Comparison of ENCODE assay signal across 8 cellular contexts in the genomic region with DNA sequence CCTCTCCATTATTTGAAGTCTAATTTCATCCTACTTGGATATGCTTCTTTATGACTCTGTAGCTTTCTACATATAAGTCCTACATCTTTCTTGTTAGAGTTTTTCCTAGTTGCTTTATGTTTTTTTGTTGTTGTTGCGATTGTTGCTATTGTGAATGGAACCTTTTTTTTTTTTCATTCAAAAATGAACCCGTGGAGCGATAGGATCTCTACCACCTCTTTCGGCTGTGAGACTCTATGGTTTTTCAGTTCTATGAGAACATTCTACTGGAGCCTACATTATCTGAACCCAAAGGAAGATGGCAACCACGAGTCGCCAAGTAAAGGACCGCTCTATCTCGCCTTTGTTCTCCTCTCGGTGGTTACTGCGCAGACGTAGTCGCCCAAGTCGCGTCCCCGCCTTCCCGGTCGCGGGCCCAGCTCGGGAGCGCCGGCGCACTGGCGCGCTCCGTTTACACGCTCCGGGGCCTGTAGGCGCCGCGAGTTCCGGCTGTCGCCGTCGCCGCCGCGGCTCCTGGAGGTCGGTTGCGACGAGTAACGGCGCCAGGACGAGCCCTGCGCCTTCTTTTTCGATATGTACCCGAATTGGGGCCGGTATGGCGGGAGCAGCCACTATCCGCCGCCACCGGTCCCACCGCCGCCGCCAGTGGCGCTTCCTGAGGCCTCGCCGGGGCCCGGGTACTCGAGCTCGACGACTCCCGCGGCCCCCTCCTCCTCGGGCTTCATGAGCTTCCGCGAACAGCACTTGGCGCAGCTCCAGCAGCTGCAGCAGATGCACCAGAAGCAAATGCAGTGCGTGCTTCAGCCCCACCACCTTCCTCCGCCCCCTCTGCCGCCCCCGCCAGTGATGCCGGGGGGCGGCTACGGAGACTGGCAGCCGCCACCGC. TPM values are rescaled to one million over a fixed set of nuclear protein-coding genes. Genes with fewer than 3 reads are reported as not detected.
DNase-seq lines count a peak whose midpoint lies in the region; ATAC-seq and TF ChIP-seq lines count a peak whose summit lies in the region.

TSS of gene YLPM1 (plus strand) at position 400 of the 886 bp plus-strand sequence. CDS start at position 574, 174 bp downstream.

- H3K27me3 ChIP-seq in right atrium auricular region (no peaks in the 10 kb centered on the region), vagina (no peaks in the 10 kb centered on the region)

- peak; percentile 95 for ATAC-seq in HG02885 (IDR thresholded peaks at IDR 0.05; ENCODE audit: poor library complexity, unreplicated experiment)

- H3K9me3 ChIP-seq in right atrium auricular region, result no peaks in the 10 kb centered on the region
- H3K9me3 ChIP-seq in vagina, result no peaks in the 10 kb centered on the region

- peak in 1 of 2 donors; percentile 64 for TF ChIP-seq POLR2A in vagina (IDR thresholded peaks at IDR 0.05)

- intact Hi-C loops in vagina (cut with DNase I), result no loop called here

- peaks cover 0 to 46% of the 10 kb centered on the region in 2 donors for H3K4me1 ChIP-seq in right atrium auricular region
- H3K4me1 ChIP-seq in vagina, result peaks cover 50% of the 10 kb centered on the region

- H3K27ac ChIP-seq in right atrium auricular region (peak within 1 kb of the TSS; percentile 83 to 85), vagina (peak within 1 kb of the TSS; percentile 87)

- in situ Hi-C loops in GM13977 (cut with MboI; ENCODE audit: low pct_unique_long_range_greater_than_20kb, low sequenced_read_pairs, unreplicated experiment), result no loop called here

- H3K4me3 ChIP-seq in right atrium auricular region (peak within 1 kb of the TSS; percentile 73 to 84), vagina (peak within 1 kb of the TSS; percentile 82 to 84)

- TF ChIP-seq CTCF in GM13977 (IDR thresholded peaks at IDR 0.05; ENCODE audit: extremely low read depth, insufficient read depth, missing control alignments), result peak; percentile 46
- TF ChIP-seq CTCF in right atrium auricular region (IDR thresholded peaks at IDR 0.05), result peak in 1 of 2 donors; percentile 78
- TF ChIP-seq CTCF in vagina (IDR thresholded peaks at IDR 0.05), result peak; percentile 41 to 85 (median 73)

- H3K36me3 ChIP-seq in right atrium auricular region (no peaks in the 10 kb centered on the region), vagina (no peaks in the 10 kb centered on the region)

- peak; percentile 95 for DNase-seq in GM13977 (ENCODE audit: low spot score)
- DNase-seq in NCI-H1694 treated with DMSO at 0.1 percent for 48 hours (lab: John Stamatoyannopoulos, UW), result peak; percentile 100
- peak; percentile 81 to 98 (median 89) for DNase-seq in T-helper 2 cell
- DNase-seq in anterior cingulate cortex (lab: John Stamatoyannopoulos, UW), result peak; percentile 58 to 93 (median 86)
- peak; percentile 92 for DNase-seq in right atrium auricular region (ENCODE audit: low spot score)
- DNase-seq in pulmonary artery endothelial cell (ENCODE audit: low read depth, low spot score), result peak; percentile 94
- peak in 1 of 2 donors; percentile 88 for DNase-seq in vagina (ENCODE audit: extremely low spot score in 2 of 2)

RNA-seq across cellular contexts. Expression of gene YLPM1, which starts in this region (rescaled TPM):
- total RNA-seq in right atrium auricular region (10 to 100 TPM; 23.6 to 25.3 TPM), pulmonary artery endothelial cell (22.5 and 28.7 TPM in 2 replicates), vagina (50.3 TPM)
